Comparison of ENCODE assay signal across 20 cellular contexts in genomic region chr3:101038393-101038792, GRCh38. TPM values are rescaled to one million over a fixed set of nuclear protein-coding genes. Genes with fewer than 3 reads are reported as not detected.
DNase-seq lines count a peak whose midpoint lies in the region; ATAC-seq and TF ChIP-seq lines count a peak whose summit lies in the region.
"Had no signal": no experiment of that assay in that cellular context is flagged by ENCODE, and none has a peak within 500 bp of the region (broad histone marks: within the 10 kb centered on the region; RNA-seq: fewer than 3 reads in every experiment).

No MANE protein-coding gene starts in this region.

- peaks cover 0 to 5% (median 0%) of the 10 kb centered on the region in 11 donors for H3K9me3 Mint-ChIP-seq in naive thymus-derived CD4-positive, alpha-beta T cell
- H3K9me3 Mint-ChIP-seq: activated B cell treated with CpG ODN at 0.5 μM for 24 hours; activated naive CD4-positive, alpha-beta T cell treated with anti-CD3 and anti-CD28 coated beads, Interleukin-2, amount 50 U/mL, for 24 hours; activated T-cell treated with anti-CD3 and anti-CD28 coated beads, Interleukin-2, amount 50 U/mL, for 72 hours; brain; CD4-positive, alpha-beta T cell; T-helper 2 cell treated with Interferon-gamma antibody and Interleukin-4, amounts not matched to agents 5 μg/mL and 100 μg/mL, for 36 hours had no signal

- H3K9me3 ChIP-seq in heart right ventricle = no peaks in the 10 kb centered on the region
- H3K9me3 ChIP-seq in RWPE2 (ENCODE audit: severe bottlenecking) = no peaks in the 10 kb centered on the region
- no peaks in the 10 kb centered on the region for H3K9me3 ChIP-seq in subcutaneous abdominal adipose tissue (ENCODE audit: control insufficient read depth in 5 of 5, low read length in 5 of 5)
- H3K9me3 ChIP-seq in naive thymus-derived CD4-positive, alpha-beta T cell (ENCODE audit: control insufficient read depth in 2 of 3, low read length in 3 of 3) = no peaks in the 10 kb centered on the region
- H3K9me3 ChIP-seq: neutrophil had no signal

- H3K27me3 ChIP-seq in heart right ventricle (no peaks in the 10 kb centered on the region), RWPE2 (ENCODE audit: insufficient read depth, poor library complexity, severe bottlenecking) (no peaks in the 10 kb centered on the region), subcutaneous abdominal adipose tissue (ENCODE audit: control insufficient read depth in 5 of 5, insufficient read depth in 4 of 5, low read length in 5 of 5) (no peaks in the 10 kb centered on the region)
- no peaks in the 10 kb centered on the region for H3K27me3 ChIP-seq in naive thymus-derived CD4-positive, alpha-beta T cell (ENCODE audit: control insufficient read depth in 2 of 2, insufficient read depth in 2 of 2, low read length in 2 of 2)
- H3K27me3 ChIP-seq: neutrophil had no signal

- DNase-seq in left ventricle myocardium superior = no peak
- DNase-seq in heart right ventricle = no peak
- DNase-seq in RWPE2 (ENCODE audit: low spot score) = no peak
- DNase-seq in fibroblast of villous mesenchyme (ENCODE audit: low read depth) = peak; percentile 20
- DNase-seq in naive thymus-derived CD4-positive, alpha-beta T cell = no peak
- no peak for DNase-seq in amygdala (lab: John Stamatoyannopoulos, UW)
- DNase-seq: activated B cell treated with CpG ODN at 0.5 μM for 24 hours; activated CD8-positive, alpha-beta memory T cell treated with anti-CD3 and anti-CD28 coated beads for 24 hours; activated T-cell treated with anti-CD3 and anti-CD28 coated beads, Interleukin-2, amount 50 U/mL, for 72 hours; CD4-positive, alpha-beta T cell; DMS79 treated with DMSO at 0.1 percent for 48 hours; Kasumi-1; NCI-H1105 treated with DMSO at 0.1 percent for 48 hours; retina had no signal

- H3K4me3 Mint-ChIP-seq in naive thymus-derived CD4-positive, alpha-beta T cell = no peak overlapping the region
- H3K4me3 Mint-ChIP-seq: activated B cell treated with CpG ODN at 0.5 μM for 24 hours; activated naive CD4-positive, alpha-beta T cell treated with anti-CD3 and anti-CD28 coated beads, Interleukin-2, amount 50 U/mL, for 24 hours; activated T-cell treated with anti-CD3 and anti-CD28 coated beads, Interleukin-2, amount 50 U/mL, for 72 hours; brain; CD4-positive, alpha-beta T cell; T-helper 2 cell treated with Interferon-gamma antibody and Interleukin-4, amounts not matched to agents 5 μg/mL and 100 μg/mL, for 36 hours had no signal

- H3K4me1 ChIP-seq in heart right ventricle = peaks cover 0 to 17% (median 6%) of the 10 kb centered on the region in 9 donors
- peaks cover 36% of the 10 kb centered on the region for H3K4me1 ChIP-seq in RWPE2 (ENCODE audit: insufficient read depth, poor library complexity, severe bottlenecking)
- H3K4me1 ChIP-seq in subcutaneous abdominal adipose tissue (ENCODE audit: control insufficient read depth in 5 of 5, insufficient read depth in 5 of 5, low read length in 5 of 5) = peaks cover 2 to 33% (median 14%) of the 10 kb centered on the region in 5 donors
- no peaks in the 10 kb centered on the region for H3K4me1 ChIP-seq in naive thymus-derived CD4-positive, alpha-beta T cell (ENCODE audit: control insufficient read depth in 2 of 2, insufficient read depth in 2 of 2, low read length in 2 of 2)

- peaks cover 0 to 19% (median 8%) of the 10 kb centered on the region in 5 donors for H3K27me3 Mint-ChIP-seq in naive thymus-derived CD4-positive, alpha-beta T cell
- H3K27me3 Mint-ChIP-seq: activated B cell treated with CpG ODN at 0.5 μM for 24 hours; brain; CD4-positive, alpha-beta T cell had no signal

- TF ChIP-seq CTCF in heart right ventricle (IDR thresholded peaks at IDR 0.05) (no peak), RWPE2 (IDR thresholded peaks at IDR 0.05; ENCODE audit: poor library complexity, severe bottlenecking) (no peak), fibroblast of villous mesenchyme (IDR thresholded peaks at IDR 0.05; ENCODE audit: insufficient read depth, low read depth, low read length) (no peak)

- CTCF ChIA-PET in naive thymus-derived CD4-positive, alpha-beta T cell (lab: Charles Lee) = no interaction called here

- H3K9ac ChIP-seq in subcutaneous abdominal adipose tissue (ENCODE audit: low read length in 5 of 5) = no peak overlapping the region

- no peaks in the 10 kb centered on the region for H3K4me1 Mint-ChIP-seq in naive thymus-derived CD4-positive, alpha-beta T cell
- H3K4me1 Mint-ChIP-seq: activated B cell treated with CpG ODN at 0.5 μM for 24 hours; activated naive CD4-positive, alpha-beta T cell treated with anti-CD3 and anti-CD28 coated beads, Interleukin-2, amount 50 U/mL, for 24 hours had no signal

- WGBS in heart right ventricle, 2 donors = 82 to 90% methylated on average over 1 of the region's 1 CpG

- no peak overlapping the region for H3K27ac Mint-ChIP-seq in naive thymus-derived CD4-positive, alpha-beta T cell
- H3K27ac Mint-ChIP-seq: activated B cell treated with CpG ODN at 0.5 μM for 24 hours; activated naive CD4-positive, alpha-beta T cell treated with anti-CD3 and anti-CD28 coated beads, Interleukin-2, amount 50 U/mL, for 24 hours; activated T-cell treated with anti-CD3 and anti-CD28 coated beads, Interleukin-2, amount 50 U/mL, for 72 hours; brain; CD4-positive, alpha-beta T cell; T-helper 2 cell treated with Interferon-gamma antibody and Interleukin-4, amounts not matched to agents 5 μg/mL and 100 μg/mL, for 36 hours had no signal

- POLR2A ChIA-PET in naive thymus-derived CD4-positive, alpha-beta T cell (lab: Charles Lee) = no interaction called here

- H3K4me3 ChIP-seq in heart right ventricle = no peak overlapping the region
- H3K4me3 ChIP-seq in RWPE2 (ENCODE audit: severe bottlenecking) = no peak overlapping the region
- no peak overlapping the region for H3K4me3 ChIP-seq in fibroblast of villous mesenchyme (ENCODE audit: low read depth, low read length)
- H3K4me3 ChIP-seq in subcutaneous abdominal adipose tissue (ENCODE audit: low read depth in 1 of 5, low read length in 5 of 5) = no peak overlapping the region
- no peak overlapping the region for H3K4me3 ChIP-seq in naive thymus-derived CD4-positive, alpha-beta T cell (ENCODE audit: low read length)

- H3K36me3 Mint-ChIP-seq in naive thymus-derived CD4-positive, alpha-beta T cell = no peaks in the 10 kb centered on the region
- H3K36me3 Mint-ChIP-seq: activated naive CD4-positive, alpha-beta T cell treated with anti-CD3 and anti-CD28 coated beads, Interleukin-2, amount 50 U/mL, for 24 hours; brain had no signal

- intact Hi-C loops in left ventricle myocardium superior (cut with micrococcal nuclease) (no loop called here), heart right ventricle (cut with DNase I) (loop anchor here in 1 of 10 donors (5.0 kb wide), 1 partner anchor 79 kb away; no protein-coding TSS in a partner anchor)
- intact Hi-C loops in naive thymus-derived CD4-positive, alpha-beta T cell (cut with micrococcal nuclease) = no loop called here

- no peak overlapping the region for H3K27ac ChIP-seq in heart right ventricle
- H3K27ac ChIP-seq in RWPE2 (ENCODE audit: poor library complexity, severe bottlenecking) = peak overlapping the region; percentile 99
- peak overlapping the region; percentile 11 for H3K27ac ChIP-seq in subcutaneous abdominal adipose tissue (ENCODE audit: low read depth, low read length)
- H3K27ac ChIP-seq in naive thymus-derived CD4-positive, alpha-beta T cell (ENCODE audit: low read depth, low read length) = no peak overlapping the region
- H3K27ac ChIP-seq: neutrophil had no signal

- H3K36me3 ChIP-seq in heart right ventricle (no peaks in the 10 kb centered on the region), RWPE2 (ENCODE audit: low read depth) (no peaks in the 10 kb centered on the region), subcutaneous abdominal adipose tissue (ENCODE audit: control insufficient read depth in 5 of 5, insufficient read depth in 5 of 5, low read length in 5 of 5) (no peaks in the 10 kb centered on the region)
- no peaks in the 10 kb centered on the region for H3K36me3 ChIP-seq in naive thymus-derived CD4-positive, alpha-beta T cell (ENCODE audit: control insufficient read depth in 2 of 3, insufficient read depth in 3 of 3, low read length in 3 of 3)
- H3K36me3 ChIP-seq: neutrophil had no signal

- ATAC-seq in left ventricle myocardium superior (peak; percentile 13), heart right ventricle (no peak), RWPE2 (ENCODE audit: low read depth) (no peak), HG03520 (IDR thresholded peaks at IDR 0.05; ENCODE audit: unreplicated experiment) (no peak)
- no peak for ATAC-seq in naive thymus-derived CD4-positive, alpha-beta T cell
- ATAC-seq: activated T-cell treated with anti-CD3 and anti-CD28 coated beads, Interleukin-2, amount 50 U/mL, for 72 hours had no signal

RNA-seq across cellular contexts. Expression of gene ABI3BP, which starts 45.2 kb away (rescaled TPM):
- total RNA-seq in left ventricle myocardium superior = 23.4 TPM
- 10 to 100 TPM; 19.6 to 90.2 (median 28.4) TPM for total RNA-seq in heart right ventricle
- polyA plus RNA-seq in heart right ventricle = 10 to 100 TPM; 11.7 to 20.0 TPM
- total RNA-seq in fibroblast of villous mesenchyme = 4.2 and 7.8 TPM in 2 replicates
- total RNA-seq in naive thymus-derived CD4-positive, alpha-beta T cell = not detected
- polyA plus RNA-seq in naive thymus-derived CD4-positive, alpha-beta T cell = not detected
- total RNA-seq: activated B cell treated with CpG ODN at 0.5 μM for 24 hours; activated T-cell treated with anti-CD3 and anti-CD28 coated beads, Interleukin-2, amount 50 U/mL, for 72 hours; CD4-positive, alpha-beta T cell had no signal

Comparison
In these comparisons a context has a peak if more than half of its experiments do, and no peak if none do; other contexts are left out.
1. H3K27ac ChIP-seq: peak in RWPE2 (single experiment) and subcutaneous abdominal adipose tissue (single experiment); none in heart right ventricle (0 of 10) and naive thymus-derived CD4-positive, alpha-beta T cell (single experiment).